Comparison of ENCODE assay signal across 1 cellular context in the genomic region with DNA sequence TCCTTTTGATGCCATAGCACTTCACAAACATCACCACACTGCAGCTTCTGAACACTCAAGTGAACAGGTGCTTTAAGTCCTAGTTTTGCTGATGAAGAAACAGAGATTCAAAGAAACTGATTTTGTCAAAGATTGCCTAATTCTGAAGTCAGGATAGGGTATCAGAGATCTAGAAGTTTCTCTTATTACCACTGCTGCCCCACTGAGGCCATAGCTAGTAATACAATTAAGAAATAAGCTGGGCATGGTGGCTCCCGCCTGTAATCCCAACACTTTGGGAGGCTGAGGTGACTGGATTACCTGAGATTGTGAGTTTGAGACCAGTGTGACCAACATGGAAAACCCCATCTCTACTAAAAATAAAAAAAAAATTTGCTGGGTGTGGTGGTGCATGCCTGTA.
TF ChIP-seq lines count a peak whose summit lies in the region.

No MANE protein-coding gene starts in this region.

TF ChIP-seq in GM23338, 12 proteins besides CTCF, POLR2A, EP300 and RAD21 (continued from another document):
- TF ChIP-seq, protein P1, sequence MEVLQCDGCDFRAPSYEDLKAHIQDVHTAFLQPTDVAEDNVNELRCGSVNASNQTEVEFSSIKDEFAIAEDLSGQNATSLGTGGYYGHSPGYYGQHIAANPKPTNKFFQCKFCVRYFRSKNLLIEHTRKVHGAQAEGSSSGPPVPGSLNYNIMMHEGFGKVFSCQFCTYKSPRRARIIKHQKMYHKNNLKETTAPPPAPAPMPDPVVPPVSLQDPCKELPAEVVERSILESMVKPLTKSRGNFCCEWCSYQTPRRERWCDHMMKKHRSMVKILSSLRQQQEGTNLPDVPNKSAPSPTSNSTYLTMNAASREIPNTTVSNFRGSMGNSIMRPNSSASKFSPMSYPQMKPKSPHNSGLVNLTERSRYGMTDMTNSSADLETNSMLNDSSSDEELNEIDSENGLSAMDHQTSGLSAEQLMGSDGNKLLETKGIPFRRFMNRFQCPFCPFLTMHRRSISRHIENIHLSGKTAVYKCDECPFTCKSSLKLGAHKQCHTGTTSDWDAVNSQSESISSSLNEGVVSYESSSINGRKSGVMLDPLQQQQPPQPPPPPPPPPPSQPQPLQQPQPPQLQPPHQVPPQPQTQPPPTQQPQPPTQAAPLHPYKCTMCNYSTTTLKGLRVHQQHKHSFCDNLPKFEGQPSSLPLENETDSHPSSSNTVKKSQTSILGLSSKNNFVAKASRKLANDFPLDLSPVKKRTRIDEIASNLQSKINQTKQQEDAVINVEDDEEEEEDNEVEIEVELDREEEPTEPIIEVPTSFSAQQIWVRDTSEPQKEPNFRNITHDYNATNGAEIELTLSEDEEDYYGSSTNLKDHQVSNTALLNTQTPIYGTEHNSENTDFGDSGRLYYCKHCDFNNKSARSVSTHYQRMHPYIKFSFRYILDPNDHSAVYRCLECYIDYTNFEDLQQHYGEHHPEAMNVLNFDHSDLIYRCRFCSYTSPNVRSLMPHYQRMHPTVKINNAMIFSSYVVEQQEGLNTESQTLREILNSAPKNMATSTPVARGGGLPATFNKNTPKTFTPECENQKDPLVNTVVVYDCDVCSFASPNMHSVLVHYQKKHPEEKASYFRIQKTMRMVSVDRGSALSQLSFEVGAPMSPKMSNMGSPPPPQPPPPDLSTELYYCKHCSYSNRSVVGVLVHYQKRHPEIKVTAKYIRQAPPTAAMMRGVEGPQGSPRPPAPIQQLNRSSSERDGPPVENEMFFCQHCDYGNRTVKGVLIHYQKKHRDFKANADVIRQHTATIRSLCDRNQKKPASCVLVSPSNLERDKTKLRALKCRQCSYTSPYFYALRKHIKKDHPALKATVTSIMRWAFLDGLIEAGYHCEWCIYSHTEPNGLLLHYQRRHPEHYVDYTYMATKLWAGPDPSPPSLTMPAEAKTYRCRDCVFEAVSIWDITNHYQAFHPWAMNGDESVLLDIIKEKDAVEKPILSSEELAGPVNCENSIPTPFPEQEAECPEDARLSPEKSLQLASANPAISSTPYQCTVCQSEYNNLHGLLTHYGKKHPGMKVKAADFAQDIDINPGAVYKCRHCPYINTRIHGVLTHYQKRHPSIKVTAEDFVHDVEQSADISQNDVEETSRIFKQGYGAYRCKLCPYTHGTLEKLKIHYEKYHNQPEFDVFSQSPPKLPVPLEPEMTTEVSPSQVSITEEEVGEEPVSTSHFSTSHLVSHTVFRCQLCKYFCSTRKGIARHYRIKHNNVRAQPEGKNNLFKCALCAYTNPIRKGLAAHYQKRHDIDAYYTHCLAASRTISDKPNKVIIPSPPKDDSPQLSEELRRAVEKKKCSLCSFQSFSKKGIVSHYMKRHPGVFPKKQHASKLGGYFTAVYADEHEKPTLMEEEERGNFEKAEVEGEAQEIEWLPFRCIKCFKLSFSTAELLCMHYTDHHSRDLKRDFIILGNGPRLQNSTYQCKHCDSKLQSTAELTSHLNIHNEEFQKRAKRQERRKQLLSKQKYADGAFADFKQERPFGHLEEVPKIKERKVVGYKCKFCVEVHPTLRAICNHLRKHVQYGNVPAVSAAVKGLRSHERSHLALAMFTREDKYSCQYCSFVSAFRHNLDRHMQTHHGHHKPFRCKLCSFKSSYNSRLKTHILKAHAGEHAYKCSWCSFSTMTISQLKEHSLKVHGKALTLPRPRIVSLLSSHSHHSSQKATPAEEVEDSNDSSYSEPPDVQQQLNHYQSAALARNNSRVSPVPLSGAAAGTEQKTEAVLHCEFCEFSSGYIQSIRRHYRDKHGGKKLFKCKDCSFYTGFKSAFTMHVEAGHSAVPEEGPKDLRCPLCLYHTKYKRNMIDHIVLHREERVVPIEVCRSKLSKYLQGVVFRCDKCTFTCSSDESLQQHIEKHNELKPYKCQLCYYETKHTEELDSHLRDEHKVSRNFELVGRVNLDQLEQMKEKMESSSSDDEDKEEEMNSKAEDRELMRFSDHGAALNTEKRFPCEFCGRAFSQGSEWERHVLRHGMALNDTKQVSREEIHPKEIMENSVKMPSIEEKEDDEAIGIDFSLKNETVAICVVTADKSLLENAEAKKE (CRISPR knock-in tag; IDR thresholded peaks at IDR 0.05) = no peak
